25 cellular contexts compared by ENCODE assay signal in the genomic region with DNA sequence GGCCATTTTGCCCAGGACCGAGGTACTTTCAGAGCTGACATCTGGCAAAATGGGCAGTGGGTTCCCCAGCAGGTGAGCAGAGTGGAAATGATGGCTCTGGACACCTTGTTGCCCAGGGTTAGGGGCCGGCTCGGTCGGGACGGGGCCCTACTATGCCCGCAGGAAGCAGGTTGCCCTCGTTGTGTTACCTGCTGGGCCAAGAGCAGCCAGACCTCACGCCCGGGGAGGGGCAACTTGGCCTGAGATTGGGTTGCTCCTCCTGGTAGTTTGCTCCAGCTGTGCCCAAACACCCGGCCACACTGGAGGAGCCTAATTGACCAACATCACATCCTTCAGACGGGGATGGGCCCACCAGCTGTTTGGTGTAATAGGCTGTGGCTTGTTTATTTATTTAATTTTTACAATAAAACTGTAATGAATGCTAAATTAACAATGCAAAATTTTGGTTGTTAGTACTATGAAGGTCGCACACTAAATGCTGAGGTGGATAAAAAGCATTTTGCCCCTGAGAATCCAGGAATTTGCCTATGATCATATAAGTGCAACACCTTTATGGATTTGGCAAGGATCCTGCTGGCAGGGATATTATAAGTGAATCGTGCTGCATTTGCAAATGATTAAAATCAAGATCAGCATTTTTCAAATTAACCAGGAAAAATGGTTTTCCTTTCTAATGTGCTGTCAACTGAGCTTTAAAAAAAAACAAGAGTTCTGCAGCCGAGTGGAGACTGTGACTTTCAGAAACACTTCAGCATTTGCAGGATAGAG. TPM values are rescaled to one million over a fixed set of nuclear protein-coding genes. Genes with fewer than 3 reads are reported as not detected.
DNase-seq lines count a peak whose midpoint lies in the region; ATAC-seq, FAIRE-seq and TF ChIP-seq lines count a peak whose summit lies in the region.
"Had no signal": no experiment of that assay in that cellular context is flagged by ENCODE, and none has a peak within 500 bp of the region (broad histone marks: within the 10 kb centered on the region; RNA-seq: fewer than 3 reads in every experiment).

No MANE protein-coding gene starts in this region.

- no peak overlapping the region for H2AFZ ChIP-seq in keratinocyte (ENCODE audit: control insufficient read depth, low read length)
- H2AFZ ChIP-seq: GM23338 had no signal

- H3K4me1 ChIP-seq in heart left ventricle (peaks cover 0 to 32% (median 16%) of the 10 kb centered on the region in 12 donors), keratinocyte (ENCODE audit: control insufficient read depth, extremely low read depth, insufficient read depth, low read length) (peaks cover 15% of the 10 kb centered on the region), breast epithelium (no peaks in the 10 kb centered on the region)

- H3K27me3 ChIP-seq in heart left ventricle, result no peaks in the 10 kb centered on the region
- H3K27me3 ChIP-seq in keratinocyte (ENCODE audit: control insufficient read depth, extremely low read depth, insufficient read depth, low read length), result peaks cover 20% of the 10 kb centered on the region
- H3K27me3 ChIP-seq in breast epithelium, result no peaks in the 10 kb centered on the region

- H3K4me1 Mint-ChIP-seq in neural crest cell, result peaks cover 27% of the 10 kb centered on the region

- H3K27ac ChIP-seq in heart left ventricle (no peak overlapping the region), keratinocyte (ENCODE audit: control insufficient read depth, insufficient read depth, low read length) (no peak overlapping the region), breast epithelium (no peak overlapping the region)
- H3K27ac ChIP-seq: BLaER1 had no signal

- H3K9me1 ChIP-seq in keratinocyte (ENCODE audit: control insufficient read depth, extremely low read depth, insufficient read depth, low read length), result no peaks in the 10 kb centered on the region

- no peaks in the 10 kb centered on the region for H3K9me3 Mint-ChIP-seq in neural crest cell
- H3K9me3 Mint-ChIP-seq: CD4-positive, alpha-beta memory T cell had no signal

- TF ChIP-seq POLR2A in heart left ventricle (IDR thresholded peaks at IDR 0.05) (no peak), breast epithelium (IDR thresholded peaks at IDR 0.05) (no peak)

- no peaks in the 10 kb centered on the region for H3K79me2 ChIP-seq in keratinocyte (ENCODE audit: control insufficient read depth, insufficient read depth, low read length)

- no peak overlapping the region for H3K4me3 Mint-ChIP-seq in neural crest cell
- H3K4me3 Mint-ChIP-seq: GM23338 had no signal

- no peaks in the 10 kb centered on the region for H3K36me3 Mint-ChIP-seq in neural crest cell (ENCODE audit: low read depth)
- H3K36me3 Mint-ChIP-seq: CD4-positive, alpha-beta memory T cell had no signal

- TF ChIP-seq CTCF in heart left ventricle (IDR thresholded peaks at IDR 0.05), result no peak
- TF ChIP-seq CTCF in keratinocyte (optimal IDR thresholded peaks at IDR 0.05 in 1 of 3, IDR thresholded peaks at IDR 0.05 in 1 of 3, conservative IDR thresholded peaks at IDR 0.05 in 1 of 3; ENCODE audit: extremely low read depth in 1 of 3, insufficient read depth in 2 of 3, low read length in 3 of 3), result no peak
- TF ChIP-seq CTCF in neural crest cell (conservative IDR thresholded peaks at IDR 0.05), result no peak
- TF ChIP-seq CTCF in breast epithelium (IDR thresholded peaks at IDR 0.05), result no peak

- H3K9me3 ChIP-seq in heart left ventricle (no peaks in the 10 kb centered on the region), keratinocyte (ENCODE audit: control insufficient read depth, low read depth, low read length) (no peaks in the 10 kb centered on the region), breast epithelium (no peaks in the 10 kb centered on the region)
- H3K9me3 ChIP-seq: BLaER1, SK-N-SH had no signal

- no peaks in the 10 kb centered on the region for H3K27me3 Mint-ChIP-seq in neural crest cell (ENCODE audit: low read depth)

- H3K36me3 ChIP-seq in heart left ventricle (no peaks in the 10 kb centered on the region), keratinocyte (ENCODE audit: control insufficient read depth in 2 of 2, extremely low read depth in 1 of 2, insufficient read depth in 2 of 2, low read length in 2 of 2) (no peaks in the 10 kb centered on the region), breast epithelium (no peaks in the 10 kb centered on the region)
- H3K36me3 ChIP-seq: BLaER1 had no signal

- dilution Hi-C loops in keratinocyte (cut with MboI; ENCODE audit: extremely low pct_ligation_motif_present, low sequenced_read_pairs), result no loop called here

- peak overlapping the region; percentile 86 for H3K27ac Mint-ChIP-seq in neural crest cell (ENCODE audit: unreplicated experiment)
- H3K27ac Mint-ChIP-seq: GM23338 had no signal

- H4K20me1 ChIP-seq in keratinocyte (ENCODE audit: control insufficient read depth, extremely low read depth, insufficient read depth, low read length), result no peaks in the 10 kb centered on the region
- H4K20me1 ChIP-seq: BLaER1 had no signal

- no peak overlapping the region for H3K4me3 ChIP-seq in heart left ventricle
- H3K4me3 ChIP-seq in keratinocyte (ENCODE audit: control insufficient read depth in 2 of 3, extremely low read depth in 1 of 3, insufficient read depth in 2 of 3, low read depth in 1 of 3, low read length in 3 of 3), result no peak overlapping the region
- H3K4me3 ChIP-seq in breast epithelium, result no peak overlapping the region
- H3K4me3 ChIP-seq: BLaER1, GM23338 had no signal

- peak overlapping the region; percentile 20 for H3K4me2 ChIP-seq in keratinocyte (ENCODE audit: control insufficient read depth, extremely low read depth, insufficient read depth, low read depth, low read length)
- H3K4me2 ChIP-seq: BLaER1, GM23338, SK-N-SH had no signal

- WGBS in heart left ventricle, 4 donors, result 84 to 88% (median 86%) methylated on average over 14 of the region's 14 CpGs

- ATAC-seq in heart left ventricle, result no peak
- ATAC-seq in HG02642 (IDR thresholded peaks at IDR 0.05; ENCODE audit: poor library complexity, unreplicated experiment), result no peak
- ATAC-seq: GM23338 had no signal

- no peak overlapping the region for H3K9ac ChIP-seq in keratinocyte (ENCODE audit: control insufficient read depth, extremely low read depth, insufficient read depth, low read length)
- H3K9ac ChIP-seq: BLaER1, SK-N-SH had no signal

- FAIRE-seq in keratinocyte (lab: Jason Lieb, UNC), result no peak
- FAIRE-seq: A204.1, GM12891, GM19239, RCC 7860 had no signal

- DNase-seq in heart left ventricle, result peak in 3 of 5 donors; percentile 9 to 24 (median 18)
- DNase-seq in cardiac septum (ENCODE audit: low spot score), result no peak
- DNase-seq in SW480 (ENCODE audit: low spot score), result peak; percentile 49
- no peak for DNase-seq in keratinocyte (ENCODE audit: low read depth, low spot score)
- DNase-seq in neural crest cell (ENCODE audit: low read depth, low spot score), result no peak
- no peak for DNase-seq in activated CD8-positive, alpha-beta memory T cell treated with anti-CD3 and anti-CD28 coated beads, Interleukin-2, amount 50 U/mL, for 48 hours
- DNase-seq in breast epithelium (ENCODE audit: low spot score in 2 of 2), result no peak
- DNase-seq: Calu3, HCEC 1CT, Karpas-422, NCI-H1092, NCI-H1436 treated with DMSO at 0.1 percent for 48 hours, NCI-H2029 treated with DMSO at 0.1 percent for 48 hours, NCI-H2171 treated with DMSO at 0.1 percent for 48 hours, NCI-H446, SHP77 treated with DMSO at 0.1 percent for 48 hours, SK-N-SH had no signal

- intact Hi-C loops in heart left ventricle (cut with DNase I), result loop anchor here in 1 of 10 donors (5.0 kb wide), 1 partner anchor 43 kb away; no protein-coding TSS in a partner anchor
- intact Hi-C loops in cardiac septum (cut with DNase I), result no loop called here
- intact Hi-C loops in breast epithelium (cut with DNase I; ENCODE audit: low total_unique reads), result no loop called here

RNA-seq across cellular contexts. Expression of gene PCMTD2, which starts 26.6 kb away (rescaled TPM):
- total RNA-seq in heart left ventricle (100 to 1,000 TPM in 1 of 9 donors, 10 to 100 TPM in 8; 41.7 to 128 (median 66.6) TPM), cardiac septum (46.9 TPM), neural crest cell (61.6 and 65.4 TPM in 2 replicates), breast epithelium (100 to 1,000 TPM in 1 of 3 donors, 10 to 100 TPM in 2; 73.7 to 119 (median 77.6) TPM)
- polyA plus RNA-seq in heart left ventricle (10 to 100 TPM; 23.9 to 29.5 TPM), keratinocyte (24.5 to 25.8 TPM (median 25.6 TPM) in 3 replicates)
- polyA plus RNA-seq in keratinocyte (2011; ENCODE audit: low read depth), result 36.6 TPM
- 12.2 and 14.2 TPM in 2 replicates for polyA plus RNA-seq in keratinocyte (2011; cell fraction: cytosol; rRNA removed)
- 69.4 and 91.5 TPM in 2 replicates for polyA plus RNA-seq in keratinocyte (2011; cell fraction: nucleus; rRNA removed)
- 11.7 and 18.5 TPM in 2 replicates for polyA plus RNA-seq in keratinocyte (2012; ENCODE audit: low replicate concordance)
- 7.1 to 18.6 TPM (median 14.0 TPM) in 3 replicates for polyA minus RNA-seq in keratinocyte
- polyA minus RNA-seq in keratinocyte (2011; cell fraction: cytosol; rRNA and poly(A)+ RNA removed), result 14.6 TPM
- polyA minus RNA-seq in keratinocyte (2011; cell fraction: nucleus; rRNA and poly(A)+ RNA removed), result 15.0 and 26.2 TPM in 2 replicates

Comparison
In these comparisons a context has a peak if more than half of its experiments do, and no peak if none do; other contexts are left out.
1. DNase-seq: peak in heart left ventricle (3 of 5) and SW480 (single experiment); none in cardiac septum (single experiment), keratinocyte (single experiment), neural crest cell (single experiment), activated CD8-positive, alpha-beta memory T cell treated with anti-CD3 and anti-CD28 coated beads, Interleukin-2, amount 50 U/mL, for 48 hours (single experiment) and breast epithelium (0 of 2).